ENCODE assay signal across 26 cellular contexts in the genomic region with DNA sequence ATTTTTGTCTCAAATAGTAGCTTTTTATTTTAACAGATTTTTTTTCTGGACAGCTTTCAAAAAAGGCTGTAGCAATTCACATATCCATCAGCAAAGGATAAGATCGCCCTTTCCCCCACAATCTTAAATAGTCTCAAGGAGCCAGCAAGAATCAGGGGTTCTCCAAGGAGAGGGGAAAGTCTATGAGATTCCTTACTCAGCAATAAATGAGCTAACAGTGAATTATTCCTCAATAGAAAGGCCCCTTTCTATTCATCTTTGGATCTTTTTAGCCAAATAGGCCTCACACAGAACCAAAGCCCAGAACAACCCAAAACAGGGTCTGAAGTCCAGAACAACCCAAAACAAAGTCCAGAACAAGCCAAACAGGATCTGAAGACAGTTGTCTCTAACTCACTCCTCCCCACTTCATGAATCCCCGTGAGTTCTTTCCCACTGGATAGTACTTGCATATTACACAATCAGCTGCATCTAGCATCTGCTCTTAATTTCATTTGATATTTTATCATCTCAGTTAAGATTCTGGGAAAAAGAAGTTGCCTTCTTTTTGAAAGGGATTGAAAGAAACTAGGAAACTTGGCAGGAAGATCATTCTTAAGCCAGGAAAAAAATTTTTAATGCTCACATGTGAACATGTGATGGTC. TPM values are rescaled to one million over a fixed set of nuclear protein-coding genes. Genes with fewer than 3 reads are reported as not detected.
"Had no signal": no experiment of that assay in that cellular context is flagged by ENCODE, and none has a peak within 500 bp of the region (broad histone marks: within the 10 kb centered on the region; RNA-seq: fewer than 3 reads in every experiment).

No MANE protein-coding gene starts in this region.

- H3K27ac ChIP-seq: gastroesophageal sphincter, psoas muscle, right atrium auricular region, tibial nerve had no signal

- H3K27me3 ChIP-seq: gastroesophageal sphincter, right atrium auricular region, tibial nerve had no signal

- H3K9me3 ChIP-seq: gastroesophageal sphincter, psoas muscle, right atrium auricular region, tibial nerve had no signal

- DNase-seq: activated CD4-positive, alpha-beta T cell treated with anti-CD3 and anti-CD28 coated beads for 1 hour; activated CD4-positive, alpha-beta T cell treated with anti-CD3 and anti-CD28 coated beads, Interleukin-2, amount 50 U/mL, for 1 hour; activated naive CD4-positive, alpha-beta T cell; activated naive CD8-positive, alpha-beta T cell treated with anti-CD3 and anti-CD28 coated beads for 36 hours; activated T-cell treated with anti-CD3 and anti-CD28 coated beads, Interleukin-2, amount 50 U/mL, for 24 hours; amniotic stem cell; cerebellar nuclear complex; cortex of kidney; effector CD4-positive, alpha-beta T cell; head of caudate nucleus; left ventricle myocardium superior; mammary epithelial cell; natural killer cell; psoas muscle; stimulated activated CD4-positive, alpha-beta T cell treated with anti-CD3 and anti-CD28 coated beads, Interleukin-4, amount 100 ng/mL, for 24 hours; stimulated activated naive CD4-positive, alpha-beta T cell treated with Interleukin-2 at 50 U/mL for 16 hours; T-helper 9 cell had no signal

- FAIRE-seq: bronchial epithelial cell, endometrium, islet of Langerhans, urothelium cell line had no signal

- ATAC-seq: gastroesophageal sphincter, left ventricle myocardium superior, psoas muscle had no signal

- H3K36me3 ChIP-seq: gastroesophageal sphincter, right atrium auricular region, tibial nerve had no signal

- H3K4me3 ChIP-seq: gastroesophageal sphincter, psoas muscle, right atrium auricular region, tibial nerve had no signal

- H3K4me1 ChIP-seq: gastroesophageal sphincter, psoas muscle, right atrium auricular region, tibial nerve had no signal

RNA-seq across cellular contexts. Expression of a gene that starts 3.4 kb away (rescaled TPM):
- total RNA-seq: activated naive CD8-positive, alpha-beta T cell treated with anti-CD3 and anti-CD28 coated beads for 36 hours; mammary epithelial cell; osteocyte had no signal

RNA-seq across cellular contexts. Expression of a gene that starts 34.9 kb away (rescaled TPM):
- total RNA-seq: activated naive CD8-positive, alpha-beta T cell treated with anti-CD3 and anti-CD28 coated beads for 36 hours; epithelial cell of proximal tubule; mammary epithelial cell; osteocyte had no signal
- polyA plus RNA-seq: mammary epithelial cell had no signal
